In genomic region chr16:27690604-27691003, GRCh38 we compare ENCODE assay signal across 8 cellular contexts.
DNase-seq lines count a peak whose midpoint lies in the region; ATAC-seq and TF ChIP-seq lines count a peak whose summit lies in the region.

No MANE protein-coding gene starts in this region.

- H3K4me3 Mint-ChIP-seq in WTC11: no peak overlapping the region
- no peak overlapping the region for H3K4me3 Mint-ChIP-seq in stimulated activated naive B cell treated with anti-CD40 and anti-IgM and Interleukin-4, amounts not matched to agents 10 μg/mL and 1 μg/mL and 100 μg/mL, for 72 hours

- H3K36me3 Mint-ChIP-seq in WTC11: no peaks in the 10 kb centered on the region
- H3K36me3 Mint-ChIP-seq in stimulated activated naive B cell treated with anti-CD40 and anti-IgM and Interleukin-4, amounts not matched to agents 10 μg/mL and 1 μg/mL and 100 μg/mL, for 72 hours: peaks cover 8% of the 10 kb centered on the region in 2 donors

- TF ChIP-seq CTCF in WTC11 (IDR thresholded peaks at IDR 0.05): peak; percentile 75; the same call in 1 of the 2 replicates

- CTCF ChIA-PET in WTC11 (lab: Charles Lee): interaction anchor here (0.6 to 3.7 kb wide), 24 partner anchors 9 to 401 kb away, joined by 3 to 29 read pairs (median 4); partner anchors contain the start of gene GSG1L

- H3K9me3 Mint-ChIP-seq in WTC11: no peaks in the 10 kb centered on the region
- no peaks in the 10 kb centered on the region for H3K9me3 Mint-ChIP-seq in stimulated activated naive B cell treated with anti-CD40 and anti-IgM and Interleukin-4, amounts not matched to agents 10 μg/mL and 1 μg/mL and 100 μg/mL, for 72 hours

- H3K27me3 Mint-ChIP-seq in WTC11 (ENCODE audit: low read depth): no peaks in the 10 kb centered on the region
- no peaks in the 10 kb centered on the region for H3K27me3 Mint-ChIP-seq in stimulated activated naive B cell treated with anti-CD40 and anti-IgM and Interleukin-4, amounts not matched to agents 10 μg/mL and 1 μg/mL and 100 μg/mL, for 72 hours

- ATAC-seq in WTC11 (peak; percentile 77), HG02571 (IDR thresholded peaks at IDR 0.05; ENCODE audit: unreplicated experiment) (no peak)
- ATAC-seq in stimulated activated naive B cell treated with anti-CD40 and anti-IgM and Interleukin-4, amounts not matched to agents 10 μg/mL and 1 μg/mL and 100 μg/mL, for 72 hours (replicated peaks): no peak

- POLR2A ChIA-PET in WTC11 (lab: Charles Lee): no interaction called here

- DNase-seq in DMS53 treated with DMSO at 0.1 percent for 48 hours (lab: John Stamatoyannopoulos, UW; ENCODE audit: unreplicated experiment): peak; percentile 0
- peak; percentile 20 for DNase-seq in HT1080 (ENCODE audit: low read depth)
- DNase-seq in WTC11 (ENCODE audit: low spot score): peak; percentile 71
- peak; percentile 64 for DNase-seq in iPS-NIHi11 (ENCODE audit: low spot score)
- DNase-seq in stimulated activated naive B cell treated with anti-CD40 and anti-IgM and Interleukin-4, amounts not matched to agents 10 μg/mL and 1 μg/mL and 100 μg/mL, for 72 hours: no peak
- no peak for DNase-seq in NCI-H128 (lab: John Stamatoyannopoulos, UW; ENCODE audit: unreplicated experiment)
- DNase-seq in putamen (ENCODE audit: low spot score): no peak

- peaks cover 5% of the 10 kb centered on the region for H3K4me1 Mint-ChIP-seq in WTC11
- H3K4me1 Mint-ChIP-seq in stimulated activated naive B cell treated with anti-CD40 and anti-IgM and Interleukin-4, amounts not matched to agents 10 μg/mL and 1 μg/mL and 100 μg/mL, for 72 hours: no peaks in the 10 kb centered on the region

- no peak overlapping the region for H3K27ac Mint-ChIP-seq in WTC11
- H3K27ac Mint-ChIP-seq in stimulated activated naive B cell treated with anti-CD40 and anti-IgM and Interleukin-4, amounts not matched to agents 10 μg/mL and 1 μg/mL and 100 μg/mL, for 72 hours: no peak overlapping the region

TF ChIP-seq in WTC11, 78 proteins besides CTCF, POLR2A, EP300 and RAD21:
- no peak for TF ChIP-seq SMAD4 (CRISPR knock-in tag; IDR thresholded peaks at IDR 0.05)
- peak; percentile 39; the same call in 1 of the 2 replicates for TF ChIP-seq USF1 (CRISPR knock-in tag; IDR thresholded peaks at IDR 0.05)
- no peak for TF ChIP-seq TEAD4 (CRISPR knock-in tag; IDR thresholded peaks at IDR 0.05)
- TF ChIP-seq USF2 (CRISPR knock-in tag; IDR thresholded peaks at IDR 0.05): peak; percentile 60
- TF ChIP-seq GABPB1 (CRISPR knock-in tag; IDR thresholded peaks at IDR 0.05): no peak
- TF ChIP-seq MYBL2 (CRISPR knock-in tag; IDR thresholded peaks at IDR 0.05): no peak
- no peak for TF ChIP-seq NR3C1 (CRISPR knock-in tag; conservative IDR thresholded peaks at IDR 0.05; ENCODE audit: low read depth)
- no peak for TF ChIP-seq JAZF1 (CRISPR knock-in tag; IDR thresholded peaks at IDR 0.05)
- TF ChIP-seq ZNF219 (CRISPR knock-in tag; IDR thresholded peaks at IDR 0.05; ENCODE audit: borderline replicate concordance): no peak
TF ChIP-seq in WTC11: peak in this region for 2.

Comparison
In these comparisons a context has a peak if more than half of its experiments do, and no peak if none do; other contexts are left out.
1. DNase-seq: peak in DMS53 treated with DMSO at 0.1 percent for 48 hours (single experiment), HT1080 (single experiment), WTC11 (single experiment) and iPS-NIHi11 (single experiment); none in stimulated activated naive B cell treated with anti-CD40 and anti-IgM and Interleukin-4, amounts not matched to agents 10 μg/mL and 1 μg/mL and 100 μg/mL, for 72 hours (single experiment), NCI-H128 (single experiment) and putamen (single experiment).